ENCODE assay signal across 1 cellular context in genomic region chr6:29777319-29777718, GRCh38.
TF ChIP-seq lines count a peak whose summit lies in the region.

No MANE protein-coding gene starts in this region.

TF ChIP-seq in HEK293, 187 proteins besides CTCF, POLR2A, EP300 and RAD21 (continued from another document):
- TF ChIP-seq ZNF707 (tag by site-specific recombination; IDR thresholded peaks at IDR 0.05): no peak
- no peak for TF ChIP-seq ZNF362 (tag by site-specific recombination; IDR thresholded peaks at IDR 0.05)
